In the genomic region with DNA sequence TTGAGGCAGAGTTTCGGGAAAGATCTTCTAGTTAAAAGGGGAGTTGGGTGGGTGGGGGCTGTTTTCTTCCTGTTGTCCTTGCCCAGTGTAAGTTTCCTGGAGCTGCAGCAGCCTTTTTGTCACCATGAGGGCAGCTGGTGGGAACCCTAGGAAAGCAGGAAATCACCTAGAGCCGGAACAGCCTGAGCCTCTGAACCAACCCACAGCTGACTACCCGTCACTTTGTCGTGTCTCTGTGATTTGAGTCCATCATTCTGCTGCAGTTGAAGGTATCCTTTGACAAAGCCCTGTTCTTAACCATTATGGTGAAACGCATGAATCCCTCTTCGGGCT, we compare ENCODE assay signal across 1 cellular context.
TF ChIP-seq lines count a peak whose summit lies in the region.

No MANE protein-coding gene starts in this region.

TF ChIP-seq in H1, 55 proteins besides CTCF, POLR2A, EP300 and RAD21:
- 0 out of 2 replicates have a peak, but pooled peaks have one; percentile 4 for TF ChIP-seq TBP (IDR thresholded peaks at IDR 0.05; ENCODE audit: low read depth, low read length)
- TF ChIP-seq EGR1 (IDR thresholded peaks at IDR 0.05; ENCODE audit: borderline replicate concordance, low read depth, low read length), result no peak
